In genomic region chr11:128814856-128815705, GRCh38 we compare ENCODE assay signal across 9 cellular contexts. TPM values are rescaled to one million over a fixed set of nuclear protein-coding genes. Genes with fewer than 3 reads are reported as not detected.
A peak's percentile ranks its signal among the peaks of the same experiment; 100 is the strongest.
DNase-seq lines count a peak whose midpoint lies in the region; ATAC-seq and TF ChIP-seq lines count a peak whose summit lies in the region.
"Had no signal": no experiment of that assay in that cellular context is flagged by ENCODE, and none has a peak within 500 bp of the region (broad histone marks: within the 10 kb centered on the region; RNA-seq: fewer than 3 reads in every experiment).

No MANE protein-coding gene starts in this region.

- DNase-seq in DMS 273 (lab: John Stamatoyannopoulos, UW; ENCODE audit: unreplicated experiment) (peak; percentile 34), DMS 273 treated with DMSO at 0.1 percent for 48 hours (lab: John Stamatoyannopoulos, UW) (no peak), WTC11 (ENCODE audit: low spot score) (peak; percentile 77), iPS DF 4.7 (ENCODE audit: extremely low read depth, low spot score) (peak; percentile 89), NCI-H1694 treated with DMSO at 0.1 percent for 48 hours (lab: John Stamatoyannopoulos, UW) (no peak)
- no peak for DNase-seq in stimulated activated effector memory CD8-positive, alpha-beta T cell treated with anti-CD3 and anti-CD28 coated beads, Interleukin-12 subunit alpha, Interleukin-12 subunit beta, amount 100 ng/mL, for 72 hours (ENCODE audit: low spot score in 2 of 2)
- DNase-seq: stimulated activated naive CD8-positive, alpha-beta T cell treated with anti-CD3 and anti-CD28 coated beads, Interleukin-15, amount 100 ng/mL, for 72 hours had no signal

- POLR2A ChIA-PET in WTC11 (lab: Charles Lee), result no interaction called here

- peak overlapping the region; percentile 62 for H3K4me3 Mint-ChIP-seq in WTC11
- no peak overlapping the region for H3K4me3 Mint-ChIP-seq in stimulated activated effector memory CD8-positive, alpha-beta T cell treated with anti-CD3 and anti-CD28 coated beads, Interleukin-12 subunit alpha, Interleukin-12 subunit beta, amount 100 ng/mL, for 72 hours
- H3K4me3 Mint-ChIP-seq: stimulated activated naive CD8-positive, alpha-beta T cell treated with anti-CD3 and anti-CD28 coated beads, Interleukin-15, amount 100 ng/mL, for 72 hours had no signal

- CTCF ChIA-PET in WTC11 (lab: Charles Lee), result interaction anchor here (1.3 kb wide), 1 partner anchor 16 kb away, joined by 5 read pairs; no protein-coding TSS in a partner anchor

- H3K4me1 Mint-ChIP-seq in WTC11, result peaks cover 25% of the 10 kb centered on the region
- H3K4me1 Mint-ChIP-seq in stimulated activated effector memory CD8-positive, alpha-beta T cell treated with anti-CD3 and anti-CD28 coated beads, Interleukin-12 subunit alpha, Interleukin-12 subunit beta, amount 100 ng/mL, for 72 hours, result peaks cover 20% of the 10 kb centered on the region

- no peaks in the 10 kb centered on the region for H3K36me3 Mint-ChIP-seq in WTC11
- peaks cover 65% of the 10 kb centered on the region for H3K36me3 Mint-ChIP-seq in stimulated activated effector memory CD8-positive, alpha-beta T cell treated with anti-CD3 and anti-CD28 coated beads, Interleukin-12 subunit alpha, Interleukin-12 subunit beta, amount 100 ng/mL, for 72 hours

- peak; percentile 97 for ATAC-seq in WTC11
- ATAC-seq in stimulated activated effector memory CD8-positive, alpha-beta T cell treated with anti-CD3 and anti-CD28 coated beads, Interleukin-12 subunit alpha, Interleukin-12 subunit beta, amount 100 ng/mL, for 72 hours, result peak; percentile 31
- no peak for ATAC-seq in HG03025 (IDR thresholded peaks at IDR 0.05; ENCODE audit: low FRiP score, unreplicated experiment)
- ATAC-seq in GM19324 (IDR thresholded peaks at IDR 0.05; ENCODE audit: low FRiP score, unreplicated experiment), result no peak
- ATAC-seq: stimulated activated naive CD8-positive, alpha-beta T cell treated with anti-CD3 and anti-CD28 coated beads, Interleukin-15, amount 100 ng/mL, for 72 hours had no signal

- TF ChIP-seq CTCF in WTC11 (IDR thresholded peaks at IDR 0.05), result no peak

- H3K27ac Mint-ChIP-seq in WTC11, result peak overlapping the region; percentile 89
- peak overlapping the region; percentile 63 for H3K27ac Mint-ChIP-seq in stimulated activated effector memory CD8-positive, alpha-beta T cell treated with anti-CD3 and anti-CD28 coated beads, Interleukin-12 subunit alpha, Interleukin-12 subunit beta, amount 100 ng/mL, for 72 hours

- no peaks in the 10 kb centered on the region for H3K9me3 Mint-ChIP-seq in WTC11
- H3K9me3 Mint-ChIP-seq in stimulated activated effector memory CD8-positive, alpha-beta T cell treated with anti-CD3 and anti-CD28 coated beads, Interleukin-12 subunit alpha, Interleukin-12 subunit beta, amount 100 ng/mL, for 72 hours, result no peaks in the 10 kb centered on the region
- H3K9me3 Mint-ChIP-seq: stimulated activated naive CD8-positive, alpha-beta T cell treated with anti-CD3 and anti-CD28 coated beads, Interleukin-15, amount 100 ng/mL, for 72 hours had no signal

- H3K27me3 Mint-ChIP-seq in WTC11 (ENCODE audit: low read depth), result no peaks in the 10 kb centered on the region; the same call in 1 of the 2 replicates
- H3K27me3 Mint-ChIP-seq: stimulated activated naive CD8-positive, alpha-beta T cell treated with anti-CD3 and anti-CD28 coated beads, Interleukin-15, amount 100 ng/mL, for 72 hours had no signal

TF ChIP-seq in WTC11, 78 proteins besides CTCF, POLR2A, EP300 and RAD21 (continues in another document):
- TF ChIP-seq ETV6 (CRISPR knock-in tag; IDR thresholded peaks at IDR 0.05) (no peak), ZNF532 (CRISPR knock-in tag; IDR thresholded peaks at IDR 0.05; ENCODE audit: borderline replicate concordance) (no peak), MYBL2 (CRISPR knock-in tag; IDR thresholded peaks at IDR 0.05) (no peak), ESRRA (CRISPR knock-in tag; IDR thresholded peaks at IDR 0.05; ENCODE audit: borderline replicate concordance) (no peak), ZNF138 (CRISPR knock-in tag; conservative IDR thresholded peaks at IDR 0.05) (no peak), TEAD1 (CRISPR knock-in tag; IDR thresholded peaks at IDR 0.05) (no peak), NFATC4 (CRISPR knock-in tag; IDR thresholded peaks at IDR 0.05) (no peak), ZNF396 (CRISPR knock-in tag; IDR thresholded peaks at IDR 0.05; ENCODE audit: borderline replicate concordance) (no peak), ZNF232 (CRISPR knock-in tag; IDR thresholded peaks at IDR 0.05) (no peak), IRF2 (CRISPR knock-in tag; IDR thresholded peaks at IDR 0.05; ENCODE audit: borderline replicate concordance, low read depth) (no peak), ZNF425 (CRISPR knock-in tag; conservative IDR thresholded peaks at IDR 0.05) (no peak)
- TF ChIP-seq, protein P1, sequence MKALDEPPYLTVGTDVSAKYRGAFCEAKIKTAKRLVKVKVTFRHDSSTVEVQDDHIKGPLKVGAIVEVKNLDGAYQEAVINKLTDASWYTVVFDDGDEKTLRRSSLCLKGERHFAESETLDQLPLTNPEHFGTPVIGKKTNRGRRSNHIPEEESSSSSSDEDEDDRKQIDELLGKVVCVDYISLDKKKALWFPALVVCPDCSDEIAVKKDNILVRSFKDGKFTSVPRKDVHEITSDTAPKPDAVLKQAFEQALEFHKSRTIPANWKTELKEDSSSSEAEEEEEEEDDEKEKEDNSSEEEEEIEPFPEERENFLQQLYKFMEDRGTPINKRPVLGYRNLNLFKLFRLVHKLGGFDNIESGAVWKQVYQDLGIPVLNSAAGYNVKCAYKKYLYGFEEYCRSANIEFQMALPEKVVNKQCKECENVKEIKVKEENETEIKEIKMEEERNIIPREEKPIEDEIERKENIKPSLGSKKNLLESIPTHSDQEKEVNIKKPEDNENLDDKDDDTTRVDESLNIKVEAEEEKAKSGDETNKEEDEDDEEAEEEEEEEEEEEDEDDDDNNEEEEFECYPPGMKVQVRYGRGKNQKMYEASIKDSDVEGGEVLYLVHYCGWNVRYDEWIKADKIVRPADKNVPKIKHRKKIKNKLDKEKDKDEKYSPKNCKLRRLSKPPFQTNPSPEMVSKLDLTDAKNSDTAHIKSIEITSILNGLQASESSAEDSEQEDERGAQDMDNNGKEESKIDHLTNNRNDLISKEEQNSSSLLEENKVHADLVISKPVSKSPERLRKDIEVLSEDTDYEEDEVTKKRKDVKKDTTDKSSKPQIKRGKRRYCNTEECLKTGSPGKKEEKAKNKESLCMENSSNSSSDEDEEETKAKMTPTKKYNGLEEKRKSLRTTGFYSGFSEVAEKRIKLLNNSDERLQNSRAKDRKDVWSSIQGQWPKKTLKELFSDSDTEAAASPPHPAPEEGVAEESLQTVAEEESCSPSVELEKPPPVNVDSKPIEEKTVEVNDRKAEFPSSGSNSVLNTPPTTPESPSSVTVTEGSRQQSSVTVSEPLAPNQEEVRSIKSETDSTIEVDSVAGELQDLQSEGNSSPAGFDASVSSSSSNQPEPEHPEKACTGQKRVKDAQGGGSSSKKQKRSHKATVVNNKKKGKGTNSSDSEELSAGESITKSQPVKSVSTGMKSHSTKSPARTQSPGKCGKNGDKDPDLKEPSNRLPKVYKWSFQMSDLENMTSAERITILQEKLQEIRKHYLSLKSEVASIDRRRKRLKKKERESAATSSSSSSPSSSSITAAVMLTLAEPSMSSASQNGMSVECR (CRISPR knock-in tag; IDR thresholded peaks at IDR 0.05; ENCODE audit: borderline replicate concordance), result no peak

RNA-seq across cellular contexts. Expression of gene KCNJ1, which starts 52.0 kb away (rescaled TPM):
- 0.07 to 0.24 TPM (median 0.16 TPM) in 3 replicates for total RNA-seq in WTC11 (2021)

Comparison
In these comparisons a context has a peak if more than half of its experiments do, and no peak if none do; other contexts are left out.
1. DNase-seq: peak in DMS 273 (single experiment), WTC11 (single experiment) and iPS DF 4.7 (single experiment); none in DMS 273 treated with DMSO at 0.1 percent for 48 hours (single experiment), stimulated activated effector memory CD8-positive, alpha-beta T cell treated with anti-CD3 and anti-CD28 coated beads, Interleukin-12 subunit alpha, Interleukin-12 subunit beta, amount 100 ng/mL, for 72 hours (0 of 2) and NCI-H1694 treated with DMSO at 0.1 percent for 48 hours (single experiment).
2. ATAC-seq: peak in WTC11 (single experiment) and stimulated activated effector memory CD8-positive, alpha-beta T cell treated with anti-CD3 and anti-CD28 coated beads, Interleukin-12 subunit alpha, Interleukin-12 subunit beta, amount 100 ng/mL, for 72 hours (single experiment); none in HG03025 (single experiment) and GM19324 (single experiment).